1 cellular context compared by ENCODE assay signal in genomic region chr11:128632151-128632791, GRCh38.
TF ChIP-seq lines count a peak whose summit lies in the region.

No MANE protein-coding gene starts in this region.

TF ChIP-seq in HCT116, 20 proteins besides CTCF, POLR2A, EP300 and RAD21 (continued from another document):
- no peak for TF ChIP-seq TCF7L2 (IDR thresholded peaks at IDR 0.05; ENCODE audit: borderline replicate concordance, extremely low read depth, insufficient read depth, insufficient read length)
- TF ChIP-seq ZBTB33 (IDR thresholded peaks at IDR 0.05; ENCODE audit: extremely low read depth, insufficient replicate concordance, low read length): no peak
- no peak for TF ChIP-seq SRF (IDR thresholded peaks at IDR 0.05; ENCODE audit: low read depth)
- TF ChIP-seq ATF3 (IDR thresholded peaks at IDR 0.05): no peak
